ENCODE assay signal across 6 cellular contexts in the genomic region with DNA sequence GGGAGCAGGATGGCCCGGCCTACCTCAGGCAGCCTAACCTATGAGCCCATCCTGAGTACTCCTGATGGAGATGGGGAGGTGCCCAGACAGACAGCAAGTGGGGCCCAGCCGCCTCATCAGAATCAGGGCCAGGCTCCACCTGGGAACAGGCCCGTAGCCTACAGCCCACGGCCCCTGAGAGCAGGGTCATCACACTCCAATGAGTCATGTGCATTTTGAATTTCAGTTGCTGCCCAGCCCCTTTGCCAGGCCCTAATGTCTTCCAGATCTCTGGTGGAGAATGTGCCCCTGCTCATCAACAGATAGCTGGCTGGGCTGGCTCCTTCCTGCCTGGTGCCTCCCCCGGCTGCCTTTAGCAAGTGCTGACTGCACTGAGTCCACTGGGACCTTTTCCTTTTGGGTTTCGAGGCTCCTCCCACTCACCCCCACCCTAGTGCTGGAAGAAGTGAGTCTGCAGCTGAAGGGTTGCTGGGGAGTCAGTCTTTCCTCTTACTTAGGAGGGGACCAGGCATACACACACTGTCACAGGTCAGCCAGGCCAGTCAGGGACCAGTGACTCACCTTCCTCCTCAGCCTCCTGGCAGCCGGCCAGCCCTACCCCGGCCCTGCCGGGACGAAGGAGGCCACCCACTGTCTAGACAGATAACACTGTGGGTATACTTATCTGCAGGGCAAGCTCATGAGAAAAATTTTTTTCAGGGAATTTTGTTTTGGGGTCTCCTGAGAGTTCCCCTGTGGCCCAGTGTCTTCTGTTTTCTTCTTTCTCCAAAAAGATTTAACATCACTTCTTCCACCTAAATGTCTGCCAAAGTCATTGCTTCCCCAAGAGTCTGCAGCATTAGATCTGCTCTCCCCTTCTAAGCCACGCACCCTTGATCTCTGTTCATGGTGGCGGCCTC. TPM values are rescaled to one million over a fixed set of nuclear protein-coding genes. Genes with fewer than 3 reads are reported as not detected.
DNase-seq lines count a peak whose midpoint lies in the region; ATAC-seq, FAIRE-seq and TF ChIP-seq lines count a peak whose summit lies in the region.

No MANE protein-coding gene starts in this region.

- H3K23me2 ChIP-seq in H9 (ENCODE audit: insufficient read length, low read depth, low read length, poor library complexity, severe bottlenecking): no peaks in the 10 kb centered on the region

- H3K18ac ChIP-seq in H9 (ENCODE audit: insufficient read length, low read depth, low read length): no peak overlapping the region

- ATAC-seq in GM21367 (IDR thresholded peaks at IDR 0.05; ENCODE audit: unreplicated experiment): no peak

- no peak overlapping the region for H2BK120ac ChIP-seq in H9 (ENCODE audit: low read depth, low read length, poor library complexity, severe bottlenecking)

- no peaks in the 10 kb centered on the region for H3K9me3 ChIP-seq in H9 (ENCODE audit: control insufficient read depth, low read depth, low read length)
- no peaks in the 10 kb centered on the region for H3K9me3 ChIP-seq in small intestine (ENCODE audit: control insufficient read depth, low read depth)

- H3K4me3 Mint-ChIP-seq in H9: no peak overlapping the region; a peak in 1 of 5 replicates
- no peak overlapping the region for H3K4me3 Mint-ChIP-seq in T-helper 2 cell treated with Interferon-gamma antibody and Interleukin-4, amounts not matched to agents 5 μg/mL and 100 μg/mL, for 36 hours

- H3K9ac ChIP-seq in H9 (ENCODE audit: extremely low read depth, insufficient read length, low read length): no peak overlapping the region

- peaks cover 5% of the 10 kb centered on the region for H3K27me3 Mint-ChIP-seq in H9 (ENCODE audit: low read depth)
- H3K27me3 Mint-ChIP-seq in T-helper 2 cell treated with Interferon-gamma antibody and Interleukin-4, amounts not matched to agents 5 μg/mL and 100 μg/mL, for 36 hours (ENCODE audit: low read depth): no peaks in the 10 kb centered on the region

- H3K14ac ChIP-seq in H9 (ENCODE audit: insufficient read depth, low read length): no peak overlapping the region

- H4K8ac ChIP-seq in H9 (replicated peaks; ENCODE audit: insufficient read length, low read depth, low read length): no peak overlapping the region

- no peak for FAIRE-seq in small intestine (lab: Jason Lieb, UNC)

- H4K20me1 ChIP-seq in H9 (ENCODE audit: control insufficient read depth, insufficient read depth, insufficient read length): no peaks in the 10 kb centered on the region

- no peak overlapping the region for H2BK20ac ChIP-seq in H9 (ENCODE audit: low read depth, low read length, poor library complexity, severe bottlenecking)

- peaks cover 4 to 16% of the 10 kb centered on the region in 2 donors for H3K36me3 ChIP-seq in small intestine (ENCODE audit: control insufficient read depth in 2 of 2, insufficient read depth in 2 of 2, low read length in 2 of 2)

- no peak overlapping the region for H3K56ac ChIP-seq in H9 (ENCODE audit: insufficient read length, low read depth, low read length)

- H2BK5ac ChIP-seq in H9 (ENCODE audit: insufficient read length, low read length): no peak overlapping the region

- H2AK5ac ChIP-seq in H9 (ENCODE audit: insufficient read length, low read length): no peak overlapping the region

- H3K36me3 Mint-ChIP-seq in H9 (ENCODE audit: insufficient read depth in 1 of 3, low read depth in 3 of 3): peaks cover 0 to 8% (median 4%) of the 10 kb centered on the region in 3 experiments; a peak in 4 of 7 replicates
- peaks cover 5% of the 10 kb centered on the region for H3K36me3 Mint-ChIP-seq in T-helper 2 cell treated with Interferon-gamma antibody and Interleukin-4, amounts not matched to agents 5 μg/mL and 100 μg/mL, for 36 hours (ENCODE audit: low read depth)

- H4K5ac ChIP-seq in H9 (ENCODE audit: insufficient read length, low read depth, low read length): no peak overlapping the region

- WGBS in H9 (ENCODE audit: extremely low coverage, insufficient read length, low lambda C conversion rate): no CpG with 5 or more reads among the region's 12 CpGs
- 42 to 48% (median 44%) methylated on average over 12 of the region's 12 CpGs for WGBS in small intestine, 3 donors

- H3T11ph ChIP-seq in H9 (ENCODE audit: low read length): no peak overlapping the region

- no peaks in the 10 kb centered on the region; a peak in 1 of 5 replicates for H3K9me3 Mint-ChIP-seq in H9
- no peaks in the 10 kb centered on the region for H3K9me3 Mint-ChIP-seq in T-helper 2 cell treated with Interferon-gamma antibody and Interleukin-4, amounts not matched to agents 5 μg/mL and 100 μg/mL, for 36 hours

- peaks cover 2% of the 10 kb centered on the region in 2 experiments; a peak in 1 of 4 replicates for H3K4me1 Mint-ChIP-seq in H9
- peaks cover 4% of the 10 kb centered on the region for H3K4me1 Mint-ChIP-seq in T-helper 2 cell treated with Interferon-gamma antibody and Interleukin-4, amounts not matched to agents 5 μg/mL and 100 μg/mL, for 36 hours (ENCODE audit: low read depth)

- H2AFZ ChIP-seq in H9 (ENCODE audit: low read length): no peak overlapping the region

- no peaks in the 10 kb centered on the region for H3K79me1 ChIP-seq in H9 (ENCODE audit: insufficient read depth, low read depth, low read length, poor library complexity, severe bottlenecking)

- H3K4ac ChIP-seq in H9 (ENCODE audit: low read depth, low read length): no peak overlapping the region

- no peak overlapping the region for H2BK12ac ChIP-seq in H9 (ENCODE audit: insufficient read length, low read depth, low read length)

- TF ChIP-seq CTCF in H9 (conservative IDR thresholded peaks at IDR 0.05): no peak
- no peak for TF ChIP-seq CTCF in epithelial cell of esophagus (IDR thresholded peaks at IDR 0.05; ENCODE audit: insufficient read depth, low read depth, low read length, missing control alignments)

- no peaks in the 10 kb centered on the region for H3K27me3 ChIP-seq in H9 (ENCODE audit: insufficient read depth, low read length)
- no peaks in the 10 kb centered on the region for H3K27me3 ChIP-seq in small intestine (ENCODE audit: control insufficient read depth in 2 of 2, insufficient read depth in 2 of 2, low read length in 2 of 2)

- H3K79me2 ChIP-seq in H9 (ENCODE audit: insufficient read depth, low read length): no peaks in the 10 kb centered on the region

- H3K4me2 ChIP-seq in H9 (ENCODE audit: insufficient read depth, insufficient read length, low read length): no peak overlapping the region

- peak overlapping the region; percentile 18 to 53 (median 40); a peak in 1 of 7 replicates for H3K27ac Mint-ChIP-seq in H9
- H3K27ac Mint-ChIP-seq in T-helper 2 cell treated with Interferon-gamma antibody and Interleukin-4, amounts not matched to agents 5 μg/mL and 100 μg/mL, for 36 hours: no peak overlapping the region

- no peak overlapping the region for H3K27ac ChIP-seq in H9 (ENCODE audit: insufficient read length, low read depth, low read length)
- H3K27ac ChIP-seq in small intestine (ENCODE audit: low read depth in 1 of 2, low read length in 1 of 2): peak overlapping the region in 1 of 2 donors; percentile 52

- no peak for DNase-seq in H9
- DNase-seq in T-helper 2 cell treated with Interferon-gamma antibody and Interleukin-4, amounts not matched to agents 5 μg/mL and 100 μg/mL, for 36 hours (ENCODE audit: low spot score): peak; percentile 90
- peak; percentile 65 for DNase-seq in epithelial cell of esophagus (ENCODE audit: low read depth)
- DNase-seq in small intestine: peak; percentile 72
- DNase-seq in hippocampal formation (lab: John Stamatoyannopoulos, UW): no peak

- no peak overlapping the region for H2BK15ac ChIP-seq in H9 (ENCODE audit: low read depth, low read length)

- no peak overlapping the region for H3K4me3 ChIP-seq in epithelial cell of esophagus (ENCODE audit: low read length)
- H3K4me3 ChIP-seq in small intestine (ENCODE audit: low read depth in 1 of 2, low read length in 2 of 2): no peak overlapping the region

- no peak overlapping the region for H3K23ac ChIP-seq in H9 (ENCODE audit: insufficient read length, low read depth, low read length)

- no peak overlapping the region for H4K91ac ChIP-seq in H9 (ENCODE audit: insufficient read length, low read depth, low read length)

- H3K4me1 ChIP-seq in H9 (ENCODE audit: insufficient read depth, low read length) (no peaks in the 10 kb centered on the region), small intestine (ENCODE audit: control insufficient read depth in 2 of 2, insufficient read depth in 1 of 2, low read depth in 1 of 2, low read length in 1 of 2) (peaks cover 0 to 8% of the 10 kb centered on the region in 2 donors)

RNA-seq across cellular contexts. Expression of a gene that starts 9.1 kb away (rescaled TPM):
- total RNA-seq in H9 (2021): 1.7 and 2.3 TPM in 2 replicates
- 10 to 100 TPM in 1 of 3 donors, 1 to 10 TPM in 2; 2.8 to 10.7 (median 4.3) TPM for polyA plus RNA-seq in small intestine

RNA-seq across cellular contexts. Expression of a gene that starts 10.9 kb away (rescaled TPM):
- total RNA-seq in H9 (2021): 22.1 and 23.9 TPM in 2 replicates
- 10 to 100 TPM; 15.4 to 29.9 (median 15.7) TPM for polyA plus RNA-seq in small intestine

RNA-seq across cellular contexts. Expression of a gene that starts 14.9 kb away (rescaled TPM):
- total RNA-seq in H9 (2021): 1.5 and 2.0 TPM in 2 replicates
- polyA plus RNA-seq in small intestine: 1 to 10 TPM in 1 of 3 donors, under 1 TPM in 2; 0.22 to 1.6 (median 0.52) TPM

RNA-seq across cellular contexts. Expression of a gene that starts 18.5 kb away (rescaled TPM):
- 16.3 and 19.9 TPM in 2 replicates for total RNA-seq in H9 (2021)
- 10 to 100 TPM; 10.8 to 19.7 (median 12.9) TPM for polyA plus RNA-seq in small intestine

RNA-seq across cellular contexts. Expression of a gene that starts 20.2 kb away (rescaled TPM):
- 136 and 138 TPM in 2 replicates for total RNA-seq in H9 (2021)
- 100 to 1,000 TPM in 2 of 3 donors, 10 to 100 TPM in 1; 91.5 to 132 (median 101) TPM for polyA plus RNA-seq in small intestine

Comparison
In these comparisons a context has a peak if more than half of its experiments do, and no peak if none do; other contexts are left out.
1. DNase-seq: peak in T-helper 2 cell treated with Interferon-gamma antibody and Interleukin-4, amounts not matched to agents 5 μg/mL and 100 μg/mL, for 36 hours (single experiment), epithelial cell of esophagus (single experiment) and small intestine (single experiment); none in H9 (single experiment) and hippocampal formation (0 of 2).